8 cellular contexts compared by ENCODE assay signal in genomic region chr14:95533391-95533821, GRCh38. TPM values are rescaled to one million over a fixed set of nuclear protein-coding genes. Genes with fewer than 3 reads are reported as not detected.
A peak's percentile ranks its signal among the peaks of the same experiment; 100 is the strongest.
DNase-seq lines count a peak whose midpoint lies in the region; ATAC-seq, FAIRE-seq and TF ChIP-seq lines count a peak whose summit lies in the region.

No MANE protein-coding gene starts in this region.

- H3K4me1 ChIP-seq in adrenal gland (replicated peaks in 1 of 2), result peaks cover 53 to 82% of the 10 kb centered on the region in 2 donors
- H3K4me1 ChIP-seq in HepG2 (ENCODE audit: insufficient read depth, low read length), result peaks cover 43% of the 10 kb centered on the region
- H3K4me1 ChIP-seq in tibial nerve, result peaks cover 0 to 75% (median 47%) of the 10 kb centered on the region in 4 donors

- CTCF ChIA-PET in activated naive CD4-positive, alpha-beta T cell treated with anti-CD3 and anti-CD28 coated beads, Interleukin-2, amount 10 ng/mL, durations not matched to agents 7 days and 5 days (lab: Charles Lee), result interaction anchor here (0.6 to 3.6 kb wide), 5 partner anchors 9 to 530 kb away, joined by 3 to 20 read pairs (median 6); no protein-coding TSS in a partner anchor
- CTCF ChIA-PET in HepG2 (lab: Yijun Ruan, JAX; ENCODE audit: low intra/inter-chr PET ratio, low total read pairs), result no interaction called here

- H3K27me3 Mint-ChIP-seq in activated naive CD4-positive, alpha-beta T cell treated with anti-CD3 and anti-CD28 coated beads, Interleukin-2, amount 10 ng/mL, durations not matched to agents 7 days and 5 days, result no peaks in the 10 kb centered on the region

- H3K27ac Mint-ChIP-seq in activated naive CD4-positive, alpha-beta T cell treated with anti-CD3 and anti-CD28 coated beads, Interleukin-2, amount 10 ng/mL, durations not matched to agents 7 days and 5 days, result peak overlapping the region; percentile 92

- TF ChIP-seq RAD21 in HepG2 (CRISPR knock-in tag; IDR thresholded peaks at IDR 0.05), result no peak

- H3K36me3 Mint-ChIP-seq in activated naive CD4-positive, alpha-beta T cell treated with anti-CD3 and anti-CD28 coated beads, Interleukin-2, amount 10 ng/mL, durations not matched to agents 7 days and 5 days, result peaks cover 21% of the 10 kb centered on the region

- POLR2A ChIA-PET in HepG2 (lab: Yijun Ruan, JAX), result interaction anchor here (4.7 to 7.5 kb wide), 4 partner anchors 8 to 81 kb away, joined by 25 to 183 read pairs (median 86); partner anchors contain the start of gene SYNE3

- TF ChIP-seq CTCF in adrenal gland (IDR thresholded peaks at IDR 0.05), result no peak
- no peak for TF ChIP-seq CTCF in HepG2 (CRISPR knock-in tag; IDR thresholded peaks at IDR 0.05)
- no peak for TF ChIP-seq CTCF in tibial nerve (IDR thresholded peaks at IDR 0.05)

- peaks cover 70% of the 10 kb centered on the region for H3K4me1 Mint-ChIP-seq in activated naive CD4-positive, alpha-beta T cell treated with anti-CD3 and anti-CD28 coated beads, Interleukin-2, amount 10 ng/mL, durations not matched to agents 7 days and 5 days

- H3K9me3 ChIP-seq in adrenal gland (replicated peaks in 1 of 3) (no peaks in the 10 kb centered on the region), HepG2 (ENCODE audit: low read length) (no peaks in the 10 kb centered on the region), tibial nerve (no peaks in the 10 kb centered on the region)

- H2AFZ ChIP-seq in HepG2 (ENCODE audit: low read length), result no peak overlapping the region

- 8 to 12% (median 10%) methylated on average over 7 to 10 of the region's 10 CpGs for WGBS in adrenal gland, 4 donors
- 2% methylated on average over 9 of the region's 10 CpGs for WGBS in HepG2 (ENCODE audit: low lambda C conversion rate)
- 1 to 5% methylated on average over 10 of the region's 10 CpGs for WGBS in tibial nerve, 2 donors

- H3K27me3 ChIP-seq in adrenal gland (no peaks in the 10 kb centered on the region), HepG2 (ENCODE audit: control insufficient read depth in 1 of 2, insufficient read depth in 2 of 2, low read length in 2 of 2) (peaks cover 0 to 2% of the 10 kb centered on the region in 2 experiments; a peak in 1 of 5 replicates), tibial nerve (no peaks in the 10 kb centered on the region)

- TF ChIP-seq EP300 in HepG2 (IDR thresholded peaks at IDR 0.05; ENCODE audit: low read depth in 2 of 2, low read length in 2 of 2) (no peak), HepG2 (CRISPR knock-in tag; IDR thresholded peaks at IDR 0.05; ENCODE audit: borderline replicate concordance) (no peak), tibial nerve (IDR thresholded peaks at IDR 0.05) (no peak)

- H3K4me2 ChIP-seq in HepG2 (ENCODE audit: low read depth, low read length), result peak overlapping the region; percentile 97

- DNase-seq in activated naive CD4-positive, alpha-beta T cell treated with anti-CD3 and anti-CD28 coated beads, Interleukin-2, amount 10 ng/mL, durations not matched to agents 7 days and 5 days, result peak; percentile 46
- DNase-seq in activated naive CD4-positive, alpha-beta T cell (lab: John Stamatoyannopoulos, UW), result no peak
- peak; percentile 75 for DNase-seq in NCI-H2227 (lab: John Stamatoyannopoulos, UW; ENCODE audit: unreplicated experiment)
- peak in 1 of 7 donors; percentile 75 for DNase-seq in adrenal gland
- peak; percentile 21 for DNase-seq in HepG2 (ENCODE audit: low spot score)
- no peak for DNase-seq in tibial nerve (ENCODE audit: low spot score in 2 of 2)
- DNase-seq in iPS-NIHi11 (ENCODE audit: low spot score), result no peak

- no peak for TF ChIP-seq POLR2A in adrenal gland (IDR thresholded peaks at IDR 0.05)
- TF ChIP-seq POLR2A in HepG2 (IDR thresholded peaks at IDR 0.05; ENCODE audit: insufficient read depth in 1 of 2, low read depth in 2 of 2, low read length in 2 of 2), result peak in 1 of 2 experiments; percentile 17; a peak in 1 of 4 replicates
- TF ChIP-seq POLR2A in tibial nerve (IDR thresholded peaks at IDR 0.05), result no peak

- no peak for FAIRE-seq in HepG2 (lab: Jason Lieb, UNC)

- H3K4me3 Mint-ChIP-seq in activated naive CD4-positive, alpha-beta T cell treated with anti-CD3 and anti-CD28 coated beads, Interleukin-2, amount 10 ng/mL, durations not matched to agents 7 days and 5 days, result peak overlapping the region; percentile 84

- BruUV-seq in HepG2 (replicated peaks; lab: Mats Ljungman, UMichigan), result no TSS peak

- H3K36me3 ChIP-seq in adrenal gland (replicated peaks in 1 of 2) (no peaks in the 10 kb centered on the region), HepG2 (replicated peaks in 1 of 2; ENCODE audit: control insufficient read depth in 1 of 2, insufficient read depth in 2 of 2, low read length in 2 of 2) (peaks cover 0 to 5% of the 10 kb centered on the region in 2 experiments; a peak in 1 of 5 replicates), tibial nerve (peaks cover 0 to 11% (median 0%) of the 10 kb centered on the region in 3 donors)

- H3K79me2 ChIP-seq in HepG2 (ENCODE audit: insufficient read depth, low read length), result peaks cover 90% of the 10 kb centered on the region

- H3K27ac ChIP-seq in adrenal gland, result peak overlapping the region in 2 of 5 donors; percentile 52 to 79
- H3K27ac ChIP-seq in HepG2 (ENCODE audit: extremely low read length, insufficient read depth, low read length), result peak overlapping the region; percentile 87
- peak overlapping the region in 3 of 4 donors; percentile 89 to 91 (median 90) for H3K27ac ChIP-seq in tibial nerve

- H3K4me3 ChIP-seq in adrenal gland (peak overlapping the region in 3 of 4 donors; percentile 63 to 95 (median 78)), HepG2 (replicated peaks in 1 of 3; ENCODE audit: insufficient read depth in 1 of 3, low read depth in 2 of 3, low read length in 3 of 3) (peak overlapping the region; percentile 84 to 88 (median 88)), tibial nerve (peak overlapping the region; percentile 57 to 99 (median 84))

- peaks cover 9% of the 10 kb centered on the region for H4K20me1 ChIP-seq in HepG2 (ENCODE audit: insufficient read depth, low read length)

- ATAC-seq in HepG2 (no peak), HG03095 (IDR thresholded peaks at IDR 0.05; ENCODE audit: unreplicated experiment) (no peak)

- in situ Hi-C loops in HepG2 (cut with HindIII; ENCODE audit: extremely low pct_ligation_motif_present, low pct_unique_long_range_greater_than_20kb), result loop anchor here (5.0 kb wide), 1 partner anchor 91 kb away; no protein-coding TSS in a partner anchor

- H3K9me3 Mint-ChIP-seq in activated naive CD4-positive, alpha-beta T cell treated with anti-CD3 and anti-CD28 coated beads, Interleukin-2, amount 10 ng/mL, durations not matched to agents 7 days and 5 days, result no peaks in the 10 kb centered on the region

- intact Hi-C loops in adrenal gland (cut with DNase I) (no loop called here), HepG2 (cut with micrococcal nuclease; ENCODE audit: unreplicated experiment) (no loop called here)

- H3K9ac ChIP-seq in HepG2 (ENCODE audit: insufficient read depth, low read depth, low read length), result peak overlapping the region; percentile 85

RNA-seq across cellular contexts. Expression of gene GLRX5, which starts 1.4 kb away (rescaled TPM):
- total RNA-seq in adrenal gland (100 to 1,000 TPM in 1 of 8 donors, 10 to 100 TPM in 7; 45.3 to 128 (median 71.6) TPM), HepG2 (2016; rRNA removed; fragmentation: Illumina TruSeq; extraction: Trizol) (115 and 122 TPM in 2 replicates), tibial nerve (10 to 100 TPM; 26.4 to 44.7 (median 34.6) TPM)
- polyA plus RNA-seq in adrenal gland (100 to 1,000 TPM in 1 of 3 donors, 10 to 100 TPM in 2; 32.7 to 134 (median 57.6) TPM), HepG2 (2011; rRNA removed) (115 and 146 TPM in 2 replicates)
- 141 and 162 TPM in 2 replicates for total RNA-seq in HepG2 (2016; cell fraction: cytosol; rRNA removed; fragmentation: Illumina TruSeq; extraction: Trizol; ENCODE audit: low read depth)
- total RNA-seq in HepG2 (2016; cell fraction: insoluble cytoplasmic fraction; rRNA removed; fragmentation: Illumina TruSeq; extraction: Trizol), result 99.8 and 128 TPM in 2 replicates
- 204 and 226 TPM in 2 replicates for total RNA-seq in HepG2 (2016; cell fraction: membrane; rRNA removed; fragmentation: Illumina TruSeq; extraction: Trizol)
- 42.6 and 50.7 TPM in 2 replicates for total RNA-seq in HepG2 (2016; cell fraction: nucleus; rRNA removed; fragmentation: Illumina TruSeq; extraction: Trizol)
- 68.6 and 128 TPM in 2 replicates for polyA plus RNA-seq in HepG2 (2011; cell fraction: cytosol; rRNA removed)
- polyA plus RNA-seq in HepG2 (2011; cell fraction: nucleus; rRNA removed), result 20.1 and 32.1 TPM in 2 replicates
- 136 and 145 TPM in 2 replicates for polyA plus RNA-seq in HepG2 (2012)
- 197 and 237 TPM in 2 replicates for polyA plus RNA-seq in HepG2 (2016; cell fraction: cytosol; fragmentation: Illumina TruSeq; extraction: Trizol; ENCODE audit: low read depth)
- polyA plus RNA-seq in HepG2 (2016; cell fraction: insoluble cytoplasmic fraction; fragmentation: Illumina TruSeq; extraction: Trizol; ENCODE audit: low read depth), result 161 and 168 TPM in 2 replicates
- polyA plus RNA-seq in HepG2 (2016; cell fraction: membrane; fragmentation: Illumina TruSeq; extraction: Trizol; ENCODE audit: low read depth), result 243 and 290 TPM in 2 replicates
- polyA plus RNA-seq in HepG2 (2016; cell fraction: nucleus; fragmentation: Illumina TruSeq; extraction: Trizol; ENCODE audit: insufficient read depth, low read depth), result 104 and 106 TPM in 2 replicates
- 17.9 and 35.5 TPM in 2 replicates for polyA minus RNA-seq in HepG2 (2011; rRNA and poly(A)+ RNA removed; ENCODE audit: low replicate concordance)
- polyA minus RNA-seq in HepG2 (2011; cell fraction: cytosol; rRNA and poly(A)+ RNA removed), result 42.3 and 45.6 TPM in 2 replicates
- 15.8 and 23.1 TPM in 2 replicates for polyA minus RNA-seq in HepG2 (2011; cell fraction: nucleus; rRNA and poly(A)+ RNA removed)

RNA-seq across cellular contexts. Expression of gene SYNE3, which starts 17.0 kb away (rescaled TPM):
- total RNA-seq in adrenal gland (10 to 100 TPM; 10.5 to 24.8 (median 14.4) TPM), HepG2 (2016; rRNA removed; fragmentation: Illumina TruSeq; extraction: Trizol) (7.8 and 9.0 TPM in 2 replicates), tibial nerve (100 to 1,000 TPM in 1 of 4 donors, 10 to 100 TPM in 3; 71.0 to 106 (median 87.5) TPM)
- polyA plus RNA-seq in adrenal gland (1 to 10 TPM; 2.5 to 6.2 (median 4.4) TPM), HepG2 (2011; rRNA removed) (8.0 and 9.3 TPM in 2 replicates)
- 2.1 and 2.5 TPM in 2 replicates for total RNA-seq in HepG2 (2016; cell fraction: cytosol; rRNA removed; fragmentation: Illumina TruSeq; extraction: Trizol; ENCODE audit: low read depth)
- total RNA-seq in HepG2 (2016; cell fraction: insoluble cytoplasmic fraction; rRNA removed; fragmentation: Illumina TruSeq; extraction: Trizol), result 6.6 and 8.6 TPM in 2 replicates
- 2.8 and 3.5 TPM in 2 replicates for total RNA-seq in HepG2 (2016; cell fraction: membrane; rRNA removed; fragmentation: Illumina TruSeq; extraction: Trizol)
- total RNA-seq in HepG2 (2016; cell fraction: nucleus; rRNA removed; fragmentation: Illumina TruSeq; extraction: Trizol), result 14.8 and 16.4 TPM in 2 replicates
- 3.1 and 3.2 TPM in 2 replicates for polyA plus RNA-seq in HepG2 (2011; cell fraction: cytosol; rRNA removed)
- 32.7 and 44.3 TPM in 2 replicates for polyA plus RNA-seq in HepG2 (2011; cell fraction: nucleus; rRNA removed)
- 3.7 and 4.9 TPM in 2 replicates for polyA plus RNA-seq in HepG2 (2012)
- 0.24 and 0.25 TPM in 2 replicates for polyA plus RNA-seq in HepG2 (2016; cell fraction: cytosol; fragmentation: Illumina TruSeq; extraction: Trizol; ENCODE audit: low read depth)
- 2.0 and 2.7 TPM in 2 replicates for polyA plus RNA-seq in HepG2 (2016; cell fraction: insoluble cytoplasmic fraction; fragmentation: Illumina TruSeq; extraction: Trizol; ENCODE audit: low read depth)
- polyA plus RNA-seq in HepG2 (2016; cell fraction: membrane; fragmentation: Illumina TruSeq; extraction: Trizol; ENCODE audit: low read depth), result 0.50 and 0.55 TPM in 2 replicates
- polyA plus RNA-seq in HepG2 (2016; cell fraction: nucleus; fragmentation: Illumina TruSeq; extraction: Trizol; ENCODE audit: insufficient read depth, low read depth), result 10.7 and 10.9 TPM in 2 replicates
- polyA minus RNA-seq in HepG2 (2011; rRNA and poly(A)+ RNA removed; ENCODE audit: low replicate concordance), result 0.72 and 21.2 TPM in 2 replicates
- 6.8 and 8.6 TPM in 2 replicates for polyA minus RNA-seq in HepG2 (2011; cell fraction: cytosol; rRNA and poly(A)+ RNA removed)
- 43.0 and 46.7 TPM in 2 replicates for polyA minus RNA-seq in HepG2 (2011; cell fraction: nucleus; rRNA and poly(A)+ RNA removed)

Comparison
In these comparisons a context has a peak if more than half of its experiments do, and no peak if none do; other contexts are left out.
1. DNase-seq: peak in activated naive CD4-positive, alpha-beta T cell treated with anti-CD3 and anti-CD28 coated beads, Interleukin-2, amount 10 ng/mL, durations not matched to agents 7 days and 5 days (single experiment), NCI-H2227 (single experiment) and HepG2 (single experiment); none in activated naive CD4-positive, alpha-beta T cell (0 of 4), tibial nerve (0 of 2) and iPS-NIHi11 (single experiment).
2. Peak in every context shown above with its lines, with median percentiles within 50 percentile points of each other: H3K4me3 ChIP-seq.